In genomic region chr7:10953078-10953750, GRCh38 we compare ENCODE assay signal across 8 cellular contexts. TPM values are rescaled to one million over a fixed set of nuclear protein-coding genes. Genes with fewer than 3 reads are reported as not detected.
DNase-seq lines count a peak whose midpoint lies in the region; ATAC-seq lines count a peak whose summit lies in the region.
"Not testable (repeated sequence)": the region's sequence is repeated elsewhere in the genome, so short reads cannot be mapped to it uniquely, and the experiment has no call there.

No MANE protein-coding gene starts in this region.

- H3K4me3 ChIP-seq in BLaER1: not testable (repeated sequence)

- H3K27me3 ChIP-seq in BLaER1: not testable (repeated sequence)

- ATAC-seq in GM18520 (IDR thresholded peaks at IDR 0.05; ENCODE audit: unreplicated experiment) (peak; percentile 63), GM19025 (IDR thresholded peaks at IDR 0.05; ENCODE audit: low read depth, unreplicated experiment) (peak; percentile 53), GM21619 (IDR thresholded peaks at IDR 0.05; ENCODE audit: unreplicated experiment) (peak; percentile 42), HG02798 (IDR thresholded peaks at IDR 0.05; ENCODE audit: poor library complexity, unreplicated experiment) (peak; percentile 67), HG03354 (IDR thresholded peaks at IDR 0.05; ENCODE audit: poor library complexity, severe bottlenecking, unreplicated experiment) (peak; percentile 47)

- H3K9me3 ChIP-seq in BLaER1: not testable (repeated sequence)

- H4K20me1 ChIP-seq in BLaER1: not testable (repeated sequence)

- DNase-seq in M059J (ENCODE audit: low read depth): peak; percentile 21
- DNase-seq in RPMI7951 (ENCODE audit: low read depth): peak; percentile 32

- peak overlapping the region; percentile 37 for H3K4me2 ChIP-seq in BLaER1

- peaks cover 12% of the 10 kb centered on the region for H3K4me1 ChIP-seq in BLaER1

- H3K36me3 ChIP-seq in BLaER1: not testable (repeated sequence)

- not testable (repeated sequence) for H3K27ac ChIP-seq in BLaER1

- not testable (repeated sequence) for H3K9ac ChIP-seq in BLaER1

RNA-seq across cellular contexts. Expression of gene PHF14, which starts 20.5 kb away (rescaled TPM):
- total RNA-seq in M059J (2014; rRNA removed; shearing (Covaris generic)): 16.3 and 23.7 TPM in 2 replicates
- 35.1 and 41.5 TPM in 2 replicates for total RNA-seq in RPMI7951 (2014; rRNA removed; shearing (Covaris generic))
